18 cellular contexts compared by ENCODE assay signal in the genomic region with DNA sequence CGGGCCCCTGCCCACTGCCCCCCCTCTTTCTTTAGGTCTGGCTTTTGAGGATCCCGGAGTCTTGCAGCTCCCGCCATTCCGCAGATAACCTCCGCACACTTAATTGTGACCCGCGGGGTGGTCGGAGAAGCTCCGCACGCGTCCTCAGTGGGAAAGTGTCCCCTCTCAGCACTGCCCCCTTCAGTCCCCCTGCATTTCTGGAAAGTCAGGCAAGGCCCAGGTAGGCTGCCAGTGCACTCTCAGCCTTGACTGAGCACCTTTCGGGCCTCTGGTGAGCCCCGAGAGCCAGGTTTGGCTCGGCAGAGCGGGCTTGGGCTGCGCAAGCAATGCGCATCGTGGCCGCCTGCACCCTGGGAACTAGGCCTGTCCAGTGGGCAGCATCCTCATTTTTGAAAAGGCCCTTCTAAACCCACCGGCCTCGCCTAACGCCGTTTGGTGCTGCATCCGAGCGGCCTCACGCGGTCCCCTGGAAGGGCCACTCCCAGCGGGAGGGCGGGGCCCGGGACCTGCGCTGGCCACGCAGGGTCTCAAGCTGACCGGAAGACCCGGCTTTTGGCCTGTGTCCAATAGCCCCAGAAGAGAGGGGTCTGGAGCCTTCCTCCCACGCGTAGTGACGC. TPM values are rescaled to one million over a fixed set of nuclear protein-coding genes. Genes with fewer than 3 reads are reported as not detected.
DNase-seq lines count a peak whose midpoint lies in the region; ATAC-seq and TF ChIP-seq lines count a peak whose summit lies in the region.
"Had no signal": no experiment of that assay in that cellular context is flagged by ENCODE, and none has a peak within 500 bp of the region (broad histone marks: within the 10 kb centered on the region; RNA-seq: fewer than 3 reads in every experiment).

No MANE protein-coding gene starts in this region.

- no peak overlapping the region for H3K27ac Mint-ChIP-seq in activated naive CD8-positive, alpha-beta T cell treated with anti-CD3 and anti-CD28 coated beads, Interleukin-2, amount 10 ng/mL, durations not matched to agents 7 days and 5 days
- no peak overlapping the region for H3K27ac Mint-ChIP-seq in activated naive CD8-positive, alpha-beta T cell treated with anti-CD3 and anti-CD28 coated beads for 36 hours
- no peak overlapping the region for H3K27ac Mint-ChIP-seq in activated T-helper 2 cell treated with anti-CD3 and anti-CD28 coated beads, Interferon-gamma antibody, Interleukin-2, Interleukin-4, amounts not matched to agents 10 μg/mL and 5 μg/mL and 100 μg/mL, durations not matched to agents 14 hours and 24 hours and 36 hours
- no peak overlapping the region for H3K27ac Mint-ChIP-seq in stimulated activated memory B cell treated with anti-CD40 and anti-IgM and Interleukin-4, amounts not matched to agents 10 μg/mL and 1 μg/mL and 100 μg/mL, for 72 hours
- H3K27ac Mint-ChIP-seq: activated B cell treated with CpG ODN at 0.5 μM for 24 hours had no signal

- peaks cover 3% of the 10 kb centered on the region for H3K36me3 Mint-ChIP-seq in activated naive CD8-positive, alpha-beta T cell treated with anti-CD3 and anti-CD28 coated beads, Interleukin-2, amount 10 ng/mL, durations not matched to agents 7 days and 5 days
- peaks cover 2% of the 10 kb centered on the region for H3K36me3 Mint-ChIP-seq in activated naive CD8-positive, alpha-beta T cell treated with anti-CD3 and anti-CD28 coated beads for 36 hours
- no peaks in the 10 kb centered on the region for H3K36me3 Mint-ChIP-seq in activated T-helper 2 cell treated with anti-CD3 and anti-CD28 coated beads, Interferon-gamma antibody, Interleukin-2, Interleukin-4, amounts not matched to agents 10 μg/mL and 5 μg/mL and 100 μg/mL, durations not matched to agents 14 hours and 24 hours and 36 hours (ENCODE audit: low read depth)
- no peaks in the 10 kb centered on the region for H3K36me3 Mint-ChIP-seq in stimulated activated memory B cell treated with anti-CD40 and anti-IgM and Interleukin-4, amounts not matched to agents 10 μg/mL and 1 μg/mL and 100 μg/mL, for 72 hours

- no peak for DNase-seq in activated naive CD8-positive, alpha-beta T cell treated with anti-CD3 and anti-CD28 coated beads, Interleukin-2, amount 10 ng/mL, durations not matched to agents 7 days and 5 days
- no peak for DNase-seq in activated naive CD8-positive, alpha-beta T cell treated with anti-CD3 and anti-CD28 coated beads for 36 hours
- DNase-seq in activated T-helper 2 cell treated with anti-CD3 and anti-CD28 coated beads, Interferon-gamma antibody, Interleukin-2, Interleukin-4, amounts not matched to agents 10 μg/mL and 5 μg/mL and 100 μg/mL, durations not matched to agents 14 hours and 24 hours and 36 hours (ENCODE audit: low spot score): no peak
- no peak for DNase-seq in kidney epithelial cell (ENCODE audit: low read depth)
- DNase-seq in islet precursor cell: no peak
- DNase-seq in ovary: no peak
- DNase-seq: activated B cell treated with CpG ODN at 0.5 μM for 24 hours; adrenal gland; central memory CD4-positive, alpha-beta T cell; Karpas-422; mammary epithelial cell; NCI-H226; substantia nigra had no signal

- peaks cover 7% of the 10 kb centered on the region for H3K4me1 ChIP-seq in ovary (ENCODE audit: insufficient read depth)
- H3K4me1 ChIP-seq: HAP-1 had no signal

- no peaks in the 10 kb centered on the region for H3K9me3 Mint-ChIP-seq in activated naive CD8-positive, alpha-beta T cell treated with anti-CD3 and anti-CD28 coated beads, Interleukin-2, amount 10 ng/mL, durations not matched to agents 7 days and 5 days
- H3K9me3 Mint-ChIP-seq in activated naive CD8-positive, alpha-beta T cell treated with anti-CD3 and anti-CD28 coated beads for 36 hours: no peaks in the 10 kb centered on the region
- no peaks in the 10 kb centered on the region for H3K9me3 Mint-ChIP-seq in activated T-helper 2 cell treated with anti-CD3 and anti-CD28 coated beads, Interferon-gamma antibody, Interleukin-2, Interleukin-4, amounts not matched to agents 10 μg/mL and 5 μg/mL and 100 μg/mL, durations not matched to agents 14 hours and 24 hours and 36 hours
- peaks cover 2% of the 10 kb centered on the region for H3K9me3 Mint-ChIP-seq in stimulated activated memory B cell treated with anti-CD40 and anti-IgM and Interleukin-4, amounts not matched to agents 10 μg/mL and 1 μg/mL and 100 μg/mL, for 72 hours

- H3K27me3 ChIP-seq in kidney epithelial cell (ENCODE audit: control insufficient read depth, insufficient read depth, low read length): peaks cover 50% of the 10 kb centered on the region
- peaks cover 3% of the 10 kb centered on the region for H3K27me3 ChIP-seq in ovary

- H3K27ac ChIP-seq in ovary: no peak overlapping the region
- H3K27ac ChIP-seq: adrenal gland, right atrium auricular region had no signal

- peaks cover 11% of the 10 kb centered on the region for H3K4me1 Mint-ChIP-seq in activated naive CD8-positive, alpha-beta T cell treated with anti-CD3 and anti-CD28 coated beads, Interleukin-2, amount 10 ng/mL, durations not matched to agents 7 days and 5 days
- H3K4me1 Mint-ChIP-seq in activated naive CD8-positive, alpha-beta T cell treated with anti-CD3 and anti-CD28 coated beads for 36 hours: peaks cover 21% of the 10 kb centered on the region
- H3K4me1 Mint-ChIP-seq in activated T-helper 2 cell treated with anti-CD3 and anti-CD28 coated beads, Interferon-gamma antibody, Interleukin-2, Interleukin-4, amounts not matched to agents 10 μg/mL and 5 μg/mL and 100 μg/mL, durations not matched to agents 14 hours and 24 hours and 36 hours (ENCODE audit: low read depth): peaks cover 5% of the 10 kb centered on the region
- H3K4me1 Mint-ChIP-seq in stimulated activated memory B cell treated with anti-CD40 and anti-IgM and Interleukin-4, amounts not matched to agents 10 μg/mL and 1 μg/mL and 100 μg/mL, for 72 hours: peaks cover 9% of the 10 kb centered on the region

- POLR2A ChIA-PET in activated naive CD8-positive, alpha-beta T cell treated with anti-CD3 and anti-CD28 coated beads, Interleukin-2, amount 10 ng/mL, durations not matched to agents 7 days and 5 days (lab: Charles Lee): no interaction called here

- peaks cover 87% of the 10 kb centered on the region for H3K27me3 Mint-ChIP-seq in activated naive CD8-positive, alpha-beta T cell treated with anti-CD3 and anti-CD28 coated beads, Interleukin-2, amount 10 ng/mL, durations not matched to agents 7 days and 5 days
- H3K27me3 Mint-ChIP-seq in activated naive CD8-positive, alpha-beta T cell treated with anti-CD3 and anti-CD28 coated beads for 36 hours: peaks cover 95% of the 10 kb centered on the region
- peaks cover 84% of the 10 kb centered on the region for H3K27me3 Mint-ChIP-seq in activated T-helper 2 cell treated with anti-CD3 and anti-CD28 coated beads, Interferon-gamma antibody, Interleukin-2, Interleukin-4, amounts not matched to agents 10 μg/mL and 5 μg/mL and 100 μg/mL, durations not matched to agents 14 hours and 24 hours and 36 hours (ENCODE audit: low read depth)
- peaks cover 79% of the 10 kb centered on the region for H3K27me3 Mint-ChIP-seq in stimulated activated memory B cell treated with anti-CD40 and anti-IgM and Interleukin-4, amounts not matched to agents 10 μg/mL and 1 μg/mL and 100 μg/mL, for 72 hours

- intact Hi-C loops in activated T-helper 2 cell treated with anti-CD3 and anti-CD28 coated beads, Interferon-gamma antibody, Interleukin-2, Interleukin-4, amounts not matched to agents 10 μg/mL and 5 μg/mL and 100 μg/mL, durations not matched to agents 14 hours and 24 hours and 36 hours (cut with micrococcal nuclease): no loop called here
- intact Hi-C loops in ovary (cut with DNase I): loop anchor here in 1 of 4 donors (10.0 kb wide), 1 partner anchor 65 kb away; no protein-coding TSS in a partner anchor

- H3K36me3 ChIP-seq in kidney epithelial cell (ENCODE audit: control insufficient read depth, insufficient read depth, low read length): no peaks in the 10 kb centered on the region
- no peaks in the 10 kb centered on the region for H3K36me3 ChIP-seq in ovary
- H3K36me3 ChIP-seq: adrenal gland, HAP-1, right atrium auricular region had no signal

- peak overlapping the region; percentile 49 for H3K4me3 Mint-ChIP-seq in activated naive CD8-positive, alpha-beta T cell treated with anti-CD3 and anti-CD28 coated beads, Interleukin-2, amount 10 ng/mL, durations not matched to agents 7 days and 5 days
- H3K4me3 Mint-ChIP-seq in activated naive CD8-positive, alpha-beta T cell treated with anti-CD3 and anti-CD28 coated beads for 36 hours: no peak overlapping the region
- peak overlapping the region; percentile 5 for H3K4me3 Mint-ChIP-seq in activated T-helper 2 cell treated with anti-CD3 and anti-CD28 coated beads, Interferon-gamma antibody, Interleukin-2, Interleukin-4, amounts not matched to agents 10 μg/mL and 5 μg/mL and 100 μg/mL, durations not matched to agents 14 hours and 24 hours and 36 hours (ENCODE audit: low read depth)
- H3K4me3 Mint-ChIP-seq in stimulated activated memory B cell treated with anti-CD40 and anti-IgM and Interleukin-4, amounts not matched to agents 10 μg/mL and 1 μg/mL and 100 μg/mL, for 72 hours: peak overlapping the region; percentile 15
- H3K4me3 Mint-ChIP-seq: activated B cell treated with CpG ODN at 0.5 μM for 24 hours had no signal

- 9 to 13% (median 12%) methylated on average over 32 to 37 of the region's 37 CpGs for WGBS in ovary, 3 donors

- peaks cover 0 to 5% of the 10 kb centered on the region in 2 donors for H3K9me3 ChIP-seq in ovary
- H3K9me3 ChIP-seq: adrenal gland, HAP-1, right atrium auricular region had no signal

- H3K4me3 ChIP-seq in kidney epithelial cell (ENCODE audit: low read depth, low read length) (no peak overlapping the region), ovary (no peak overlapping the region)
- H3K4me3 ChIP-seq: adrenal gland, HAP-1, right atrium auricular region had no signal

- no peak for TF ChIP-seq POLR2A in ovary (IDR thresholded peaks at IDR 0.05)

- no peak for ATAC-seq in activated naive CD8-positive, alpha-beta T cell treated with anti-CD3 and anti-CD28 coated beads, Interleukin-2, amount 10 ng/mL, durations not matched to agents 7 days and 5 days (ENCODE audit: low read depth)
- no peak for ATAC-seq in stimulated activated memory B cell treated with anti-CD40 and anti-IgM and Interleukin-4, amounts not matched to agents 10 μg/mL and 1 μg/mL and 100 μg/mL, for 72 hours
- no peak for ATAC-seq in GM18517 (IDR thresholded peaks at IDR 0.05; ENCODE audit: unreplicated experiment)

- no peak for TF ChIP-seq EP300 in ovary (IDR thresholded peaks at IDR 0.05)

- TF ChIP-seq CTCF in kidney epithelial cell (IDR thresholded peaks at IDR 0.05; ENCODE audit: insufficient read depth, low read length, poor library complexity, severe bottlenecking): peak; percentile 30
- no peak for TF ChIP-seq CTCF in ovary (IDR thresholded peaks at IDR 0.05)

RNA-seq across cellular contexts. Expression of gene DMRT3, which starts 6.7 kb away (rescaled TPM):
- total RNA-seq in activated naive CD8-positive, alpha-beta T cell treated with anti-CD3 and anti-CD28 coated beads, Interleukin-2, amount 10 ng/mL, durations not matched to agents 7 days and 5 days: not detected
- not detected for total RNA-seq in activated naive CD8-positive, alpha-beta T cell treated with anti-CD3 and anti-CD28 coated beads for 36 hours
- total RNA-seq in activated T-helper 2 cell treated with anti-CD3 and anti-CD28 coated beads, Interferon-gamma antibody, Interleukin-2, Interleukin-4, amounts not matched to agents 10 μg/mL and 5 μg/mL and 100 μg/mL, durations not matched to agents 14 hours and 24 hours and 36 hours: not detected in 2 replicates
- 0.25 and 0.34 TPM in 2 replicates for total RNA-seq in kidney epithelial cell
- not detected for total RNA-seq in ovary
- polyA plus RNA-seq in ovary: under 1 TPM in 1 of 2 donors, not detected in 1; 0.17 TPM
- total RNA-seq: activated B cell treated with CpG ODN at 0.5 μM for 24 hours, adrenal gland, mammary epithelial cell, right atrium auricular region, RPMI7951 had no signal
- polyA plus RNA-seq: mammary epithelial cell had no signal
